Comparison of ENCODE assay signal across 2 cellular contexts in genomic region chr17:39781028-39781800, GRCh38.
TF ChIP-seq lines count a peak whose summit lies in the region.

No MANE protein-coding gene starts in this region.

TF ChIP-seq in endothelial cell of umbilical vein, 7 proteins besides CTCF, POLR2A, EP300 and RAD21:
- no peak for TF ChIP-seq JUN (IDR thresholded peaks at IDR 0.05; ENCODE audit: borderline replicate concordance, insufficient read depth, insufficient read length, low read depth)
TF ChIP-seq in endothelial cell of umbilical vein: peak in this region for 0.

TF ChIP-seq in HepG2, 621 proteins besides CTCF, POLR2A, EP300 and RAD21:
- TF ChIP-seq ZNF253 (CRISPR knock-in tag; IDR thresholded peaks at IDR 0.05; ENCODE audit: borderline replicate concordance) (no peak), ZNF362 (CRISPR knock-in tag; IDR thresholded peaks at IDR 0.05; ENCODE audit: borderline replicate concordance) (no peak), ATF6 (CRISPR knock-in tag; conservative IDR thresholded peaks at IDR 0.05) (no peak), RARG (CRISPR knock-in tag; IDR thresholded peaks at IDR 0.05; ENCODE audit: low read depth) (no peak), ZNF672 (CRISPR knock-in tag; IDR thresholded peaks at IDR 0.05) (no peak), RFXANK (CRISPR knock-in tag; IDR thresholded peaks at IDR 0.05) (no peak), ZNF549 (CRISPR knock-in tag; IDR thresholded peaks at IDR 0.05) (no peak), GABPA (IDR thresholded peaks at IDR 0.05; ENCODE audit: low read depth, low read length) (no peak), GABPA (CRISPR knock-in tag; IDR thresholded peaks at IDR 0.05; ENCODE audit: low read depth) (no peak), RXRB (CRISPR knock-in tag; IDR thresholded peaks at IDR 0.05; ENCODE audit: borderline replicate concordance) (no peak), NR2F6 (IDR thresholded peaks at IDR 0.05) (no peak), NR2F6 (CRISPR knock-in tag; IDR thresholded peaks at IDR 0.05) (no peak), ZFX (CRISPR knock-in tag; IDR thresholded peaks at IDR 0.05; ENCODE audit: low read depth) (no peak), HOXA9 (CRISPR knock-in tag; IDR thresholded peaks at IDR 0.05; ENCODE audit: borderline replicate concordance) (no peak), ZNF292 (CRISPR knock-in tag; IDR thresholded peaks at IDR 0.05; ENCODE audit: borderline replicate concordance, low read depth) (no peak), KAT2B (IDR thresholded peaks at IDR 0.05; ENCODE audit: borderline replicate concordance, low read depth, low read length) (no peak), JUN (CRISPR knock-in tag; IDR thresholded peaks at IDR 0.05) (no peak), ZNF34 (CRISPR knock-in tag; IDR thresholded peaks at IDR 0.05; ENCODE audit: borderline replicate concordance) (no peak), KLF16 (CRISPR knock-in tag; IDR thresholded peaks at IDR 0.05) (no peak), ZNF552 (CRISPR knock-in tag; IDR thresholded peaks at IDR 0.05; ENCODE audit: borderline replicate concordance) (no peak)
